In genomic region chr6:160424256-160424655, GRCh38 we compare ENCODE assay signal across 24 cellular contexts.
A peak's percentile ranks its signal among the peaks of the same experiment; 100 is the strongest.
DNase-seq lines count a peak whose midpoint lies in the region; ATAC-seq and TF ChIP-seq lines count a peak whose summit lies in the region.
"Had no signal": no experiment of that assay in that cellular context is flagged by ENCODE, and none has a peak within 500 bp of the region (broad histone marks: within the 10 kb centered on the region; RNA-seq: fewer than 3 reads in every experiment).

No MANE protein-coding gene starts in this region.

- no peak for TF ChIP-seq POLR2A in breast epithelium (IDR thresholded peaks at IDR 0.05)

- H3K4me3 ChIP-seq in breast epithelium, result no peak overlapping the region
- H3K4me3 ChIP-seq: BLaER1 treated with 17β-estradiol and CSF1 and Interleukin-3, amounts not matched to agents 10 nM and 100 nM; MG63; SJSA1 had no signal

- no peaks in the 10 kb centered on the region for H3K27me3 ChIP-seq in breast epithelium
- H3K27me3 ChIP-seq in foreskin keratinocyte, result no peaks in the 10 kb centered on the region
- H3K27me3 ChIP-seq: MG63, SJSA1 had no signal

- H3K36me3 Mint-ChIP-seq in MCF 10A (ENCODE audit: insufficient read depth, unreplicated experiment), result no peaks in the 10 kb centered on the region

- POLR2A ChIA-PET in MCF 10A (lab: Yijun Ruan, JAX) (no interaction called here), RWPE1 (lab: Yijun Ruan, JAX; ENCODE audit: low non-redundant PET) (no interaction called here)

- no peak overlapping the region for H3K27ac ChIP-seq in breast epithelium
- no peak overlapping the region for H3K27ac ChIP-seq in RWPE1
- no peak overlapping the region for H3K27ac ChIP-seq in foreskin keratinocyte
- H3K27ac ChIP-seq: 22Rv1; BLaER1 treated with 17β-estradiol and CSF1 and Interleukin-3, amounts not matched to agents 10 nM and 100 nM; HL-60; SJSA1 had no signal

- ATAC-seq in foreskin keratinocyte (peak; percentile 85), HG03439 (IDR thresholded peaks at IDR 0.05; ENCODE audit: unreplicated experiment) (no peak)

- CTCF ChIA-PET in MCF 10A (lab: Yijun Ruan, JAX), result no interaction called here
- CTCF ChIA-PET in RWPE1 (lab: Yijun Ruan, JAX), result no interaction called here

- TF ChIP-seq CTCF in MCF 10A (IDR thresholded peaks at IDR 0.05; ENCODE audit: unreplicated experiment) (no peak), breast epithelium (IDR thresholded peaks at IDR 0.05) (no peak), RWPE1 (conservative IDR thresholded peaks at IDR 0.05; ENCODE audit: low read depth) (no peak), foreskin keratinocyte (conservative IDR thresholded peaks at IDR 0.05) (no peak)

- no peak overlapping the region for H3K4me3 Mint-ChIP-seq in MCF 10A (ENCODE audit: unreplicated experiment)
- H3K4me3 Mint-ChIP-seq: CD8-positive, alpha-beta memory T cell; HFFc6 had no signal

- DNase-seq in MCF 10A (ENCODE audit: unreplicated experiment) (peak; percentile 30), breast epithelium (ENCODE audit: low spot score in 2 of 2) (no peak), RWPE1 (ENCODE audit: low spot score) (peak; percentile 67), foreskin keratinocyte (peak; percentile 65 to 82), NCI-H1092 treated with DMSO at 0.1 percent for 48 hours (lab: John Stamatoyannopoulos, UW) (no peak), NCI-H1105 treated with DMSO at 0.1 percent for 48 hours (lab: John Stamatoyannopoulos, UW) (no peak), NCI-H2081 treated with DMSO at 0.1 percent for 48 hours (lab: John Stamatoyannopoulos, UW) (no peak)
- DNase-seq: CD8-positive, alpha-beta memory T cell; DND-41; GF-D8; GOT3; HFFc6; KG1; MG63; NCI-H1092; NCI-H187; NCI-H345; NCI-H526 treated with DMSO at 0.1 percent for 48 hours; NK-92 treated with Interleukin-12 subunit alpha and Interleukin-12 subunit beta, amount 100 ng/mL, for 24 hours had no signal

- intact Hi-C loops in MCF 10A (cut with micrococcal nuclease), result no loop called here
- intact Hi-C loops in breast epithelium (cut with DNase I; ENCODE audit: low total_unique reads), result no loop called here

- H3K4me1 Mint-ChIP-seq in MCF 10A (ENCODE audit: insufficient read depth, unreplicated experiment), result peaks cover 29% of the 10 kb centered on the region

- no TSS peak for BruUV-seq in MCF 10A (replicated peaks; lab: Mats Ljungman, UMichigan)

- no peaks in the 10 kb centered on the region for H3K9me3 Mint-ChIP-seq in MCF 10A (ENCODE audit: unreplicated experiment)

- H3K27me3 Mint-ChIP-seq in MCF 10A (ENCODE audit: insufficient read depth, unreplicated experiment), result no peaks in the 10 kb centered on the region

- H3K36me3 ChIP-seq in breast epithelium, result no peaks in the 10 kb centered on the region
- H3K36me3 ChIP-seq: BLaER1 treated with 17β-estradiol and CSF1 and Interleukin-3, amounts not matched to agents 10 nM and 100 nM; MG63; SJSA1 had no signal

- no peak overlapping the region for H3K27ac Mint-ChIP-seq in MCF 10A (ENCODE audit: low read depth, unreplicated experiment)
- H3K27ac Mint-ChIP-seq: CD8-positive, alpha-beta memory T cell; HFFc6 had no signal

- no peaks in the 10 kb centered on the region for H3K9me3 ChIP-seq in breast epithelium
- H3K9me3 ChIP-seq: BLaER1 treated with 17β-estradiol and CSF1 and Interleukin-3, amounts not matched to agents 10 nM and 100 nM; MG63 had no signal

- H3K4me1 ChIP-seq in breast epithelium, result no peaks in the 10 kb centered on the region
- H3K4me1 ChIP-seq in foreskin keratinocyte, result peaks cover 29% of the 10 kb centered on the region
- H3K4me1 ChIP-seq: SJSA1 had no signal

Comparison
In these comparisons a context has a peak if more than half of its experiments do, and no peak if none do; other contexts are left out.
1. DNase-seq: peak in MCF 10A (single experiment), RWPE1 (single experiment) and foreskin keratinocyte (2 of 2); none in breast epithelium (0 of 2), NCI-H1092 treated with DMSO at 0.1 percent for 48 hours (single experiment), NCI-H1105 treated with DMSO at 0.1 percent for 48 hours (single experiment) and NCI-H2081 treated with DMSO at 0.1 percent for 48 hours (single experiment).